ENCODE assay signal across 8 cellular contexts in genomic region chrX:71283409-71284143, GRCh38. TPM values are rescaled to one million over a fixed set of nuclear protein-coding genes. Genes with fewer than 3 reads are reported as not detected.
DNase-seq lines count a peak whose midpoint lies in the region; ATAC-seq and TF ChIP-seq lines count a peak whose summit lies in the region.

A gene with protein sequence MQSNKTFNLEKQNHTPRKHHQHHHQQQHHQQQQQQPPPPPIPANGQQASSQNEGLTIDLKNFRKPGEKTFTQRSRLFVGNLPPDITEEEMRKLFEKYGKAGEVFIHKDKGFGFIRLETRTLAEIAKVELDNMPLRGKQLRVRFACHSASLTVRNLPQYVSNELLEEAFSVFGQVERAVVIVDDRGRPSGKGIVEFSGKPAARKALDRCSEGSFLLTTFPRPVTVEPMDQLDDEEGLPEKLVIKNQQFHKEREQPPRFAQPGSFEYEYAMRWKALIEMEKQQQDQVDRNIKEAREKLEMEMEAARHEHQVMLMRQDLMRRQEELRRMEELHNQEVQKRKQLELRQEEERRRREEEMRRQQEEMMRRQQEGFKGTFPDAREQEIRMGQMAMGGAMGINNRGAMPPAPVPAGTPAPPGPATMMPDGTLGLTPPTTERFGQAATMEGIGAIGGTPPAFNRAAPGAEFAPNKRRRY (plus strand): TSS chrX:71283635. CDS start chrX:71290638, 7,003 bp downstream.

- no peaks in the 10 kb centered on the region for H3K9me3 ChIP-seq in testis

- peaks cover 7% of the 10 kb centered on the region for H3K36me3 Mint-ChIP-seq in activated naive CD8-positive, alpha-beta T cell

- H3K36me3 ChIP-seq in testis (ENCODE audit: low read depth, missing control alignments) = no peaks in the 10 kb centered on the region

- TF ChIP-seq POLR2A in testis (IDR thresholded peaks at IDR 0.05) = peak; percentile 26

- H3K4me1 ChIP-seq in testis = no peaks in the 10 kb centered on the region

- H3K27me3 ChIP-seq in testis = no peaks in the 10 kb centered on the region

- H3K4me3 Mint-ChIP-seq in activated naive CD8-positive, alpha-beta T cell = peak within 1 kb of the TSS; percentile 98

- DNase-seq in NCI-H1105 (lab: John Stamatoyannopoulos, UW) (peak; percentile 95), SKM-1 treated with dmso at 0.1 percent for 144 hours (lab: John Stamatoyannopoulos, UW; ENCODE audit: unreplicated experiment) (peak; percentile 87), glomerular visceral epithelial cell (ENCODE audit: extremely low spot score) (peak; percentile 97), omental fat pad (ENCODE audit: low spot score) (peak; percentile 34), testis (peak; percentile 93)

- 0 to 1% methylated on average over 14 to 56 of the region's 56 CpGs for WGBS in testis, 2 donors

- ATAC-seq in HG02610 (IDR thresholded peaks at IDR 0.05; ENCODE audit: unreplicated experiment) (peak; percentile 84), omental fat pad (ENCODE audit: low FRiP score) (peak; percentile 93)

- TF ChIP-seq CTCF in omental fat pad (IDR thresholded peaks at IDR 0.05) (no peak), testis (IDR thresholded peaks at IDR 0.05) (no peak)

- H3K27me3 Mint-ChIP-seq in activated naive CD8-positive, alpha-beta T cell = no peaks in the 10 kb centered on the region

- intact Hi-C loops in testis (cut with DNase I; ENCODE audit: low total_unique reads) = no loop called here

- peaks cover 21% of the 10 kb centered on the region for H3K4me1 Mint-ChIP-seq in activated naive CD8-positive, alpha-beta T cell (ENCODE audit: low read depth)

- H3K4me3 ChIP-seq in GM08714 (ENCODE audit: low read length) (peak within 1 kb of the TSS; percentile 63), testis (peak within 1 kb of the TSS; percentile 66 to 79)

- peak within 1 kb of the TSS; percentile 87 to 88 for H3K27ac ChIP-seq in testis

- H3K9me3 Mint-ChIP-seq in activated naive CD8-positive, alpha-beta T cell (ENCODE audit: low read depth) = no peaks in the 10 kb centered on the region

- H3K27ac Mint-ChIP-seq in activated naive CD8-positive, alpha-beta T cell = peak within 1 kb of the TSS; percentile 100

RNA-seq across cellular contexts. Expression of the gene that starts here (rescaled TPM):
- 100 to 1,000 TPM; 180 to 262 (median 199) TPM for total RNA-seq in omental fat pad
- 100 to 1,000 TPM; 203 to 262 TPM for total RNA-seq in testis
- polyA plus RNA-seq in testis (ENCODE audit: insufficient read depth, low read depth, low replicate concordance) = 174 TPM

Comparison
In these comparisons a context has a peak if more than half of its experiments do, and no peak if none do; other contexts are left out.
1. Peak in every context shown above with its lines: DNase-seq, ATAC-seq, H3K4me3 ChIP-seq and H3K27ac ChIP-seq.
2. DNase-seq: peak in every context shown above with its lines; median percentile 97 in glomerular visceral epithelial cell; 95 in NCI-H1105; 93 in testis; 87 in SKM-1 treated with dmso at 0.1 percent for 144 hours; 34 in omental fat pad.